In genomic region chr1:232912845-232913580, GRCh38 we compare ENCODE assay signal across 19 cellular contexts.
"Had no signal": no experiment of that assay in that cellular context is flagged by ENCODE, and none has a peak within 500 bp of the region (broad histone marks: within the 10 kb centered on the region; RNA-seq: fewer than 3 reads in every experiment).

No MANE protein-coding gene starts in this region.

- H3K36me3 ChIP-seq: lower lobe of right lung, right lobe of liver, tibial nerve had no signal

- DNase-seq: central memory CD4-positive, alpha-beta T cell; effector CD4-positive, alpha-beta T cell; endodermal cell; foreskin fibroblast; head of caudate nucleus; hypothalamus; islet precursor cell; lower lobe of right lung; natural killer cell; right lobe of liver; stimulated activated CD4-positive, alpha-beta T cell treated with anti-CD3 and anti-CD28 coated beads, Interleukin-4, amount 100 ng/mL, for 1 hour; stimulated activated CD8-positive, alpha-beta memory T cell treated with anti-CD3 and anti-CD28 coated beads, Interleukin-4, amount 100 ng/mL, for 48 hours; stimulated activated naive CD8-positive, alpha-beta T cell treated with anti-CD3 and anti-CD28 coated beads, Interleukin-15, Interleukin-2, amounts not matched to agents 100 U/mL and 50 U/mL, for 24 hours; testis had no signal

- ATAC-seq: esophagus mucosa; left lobe of liver; lower lobe of right lung; natural killer cell; right lobe of liver; stimulated activated effector memory CD8-positive, alpha-beta T cell treated with anti-CD3 and anti-CD28 coated beads, Interleukin-12 subunit alpha, Interleukin-12 subunit beta, amount 100 ng/mL, for 72 hours; stimulated activated naive CD8-positive, alpha-beta T cell treated with anti-CD3 and anti-CD28 coated beads, Interleukin-15, Interleukin-2, amounts not matched to agents 100 U/mL and 50 U/mL, for 24 hours had no signal

- H3K4me1 ChIP-seq: lower lobe of right lung, right lobe of liver, testis, tibial nerve had no signal

- H3K9me3 ChIP-seq: lower lobe of right lung, right lobe of liver, testis, tibial nerve had no signal

- H3K27ac ChIP-seq: coronary artery, lower lobe of right lung, right lobe of liver, testis, tibial nerve had no signal

- H3K4me3 ChIP-seq: coronary artery, lower lobe of right lung, right lobe of liver, testis, tibial nerve had no signal

- H3K27me3 ChIP-seq: right lobe of liver, testis, tibial nerve had no signal
